1 cellular context compared by ENCODE assay signal in genomic region chr19:2242092-2242537, GRCh38.
TF ChIP-seq lines count a peak whose summit lies in the region.

No MANE protein-coding gene starts in this region.

TF ChIP-seq in HepG2, 621 proteins besides CTCF, POLR2A, EP300 and RAD21 (continued from another document and continues in another):
- TF ChIP-seq PRDM15 (CRISPR knock-in tag; IDR thresholded peaks at IDR 0.05) (peak; percentile 85), NR2F6 (IDR thresholded peaks at IDR 0.05) (no peak), NR2F6 (CRISPR knock-in tag; IDR thresholded peaks at IDR 0.05) (peak; percentile 63; the same call in 1 of the 2 replicates), HNRNPL (IDR thresholded peaks at IDR 0.05; ENCODE audit: low read depth, low read length) (peak; percentile 58; the same call in 1 of the 2 replicates), ZNF652 (CRISPR knock-in tag; IDR thresholded peaks at IDR 0.05; ENCODE audit: borderline replicate concordance, low read depth) (no peak), KAT2B (IDR thresholded peaks at IDR 0.05; ENCODE audit: borderline replicate concordance, low read depth, low read length) (no peak), HNRNPK (IDR thresholded peaks at IDR 0.05; ENCODE audit: low read depth, low read length, poor library complexity, severe bottlenecking) (no peak), HNF4G (IDR thresholded peaks at IDR 0.05; ENCODE audit: borderline replicate concordance, low read depth, low read length) (peak; percentile 87), HNF4G (CRISPR knock-in tag; IDR thresholded peaks at IDR 0.05; ENCODE audit: borderline replicate concordance, low read depth) (peak; percentile 87; the same call in 1 of the 2 replicates), JUNB (CRISPR knock-in tag; IDR thresholded peaks at IDR 0.05; ENCODE audit: borderline replicate concordance) (no peak), ZNF674 (CRISPR knock-in tag; IDR thresholded peaks at IDR 0.05; ENCODE audit: low read depth) (no peak), ZBTB2 (CRISPR knock-in tag; IDR thresholded peaks at IDR 0.05; ENCODE audit: low read depth) (no peak), ZNF501 (CRISPR knock-in tag; IDR thresholded peaks at IDR 0.05) (peak; percentile 69), ETV5 (CRISPR knock-in tag; IDR thresholded peaks at IDR 0.05; ENCODE audit: borderline replicate concordance) (peak; percentile 72; the same call in 1 of the 2 replicates), YEATS4 (CRISPR knock-in tag; IDR thresholded peaks at IDR 0.05; ENCODE audit: borderline replicate concordance) (no peak), RNF2 (conservative IDR thresholded peaks at IDR 0.05; ENCODE audit: low read depth) (no peak), TGIF2 (CRISPR knock-in tag; IDR thresholded peaks at IDR 0.05) (peak; percentile 78), PITX1 (CRISPR knock-in tag; IDR thresholded peaks at IDR 0.05) (0 out of 2 replicates have a peak, but pooled peaks have one; percentile 12), GABPA (IDR thresholded peaks at IDR 0.05; ENCODE audit: low read depth, low read length) (no peak), GABPA (CRISPR knock-in tag; IDR thresholded peaks at IDR 0.05; ENCODE audit: low read depth) (peak; percentile 58; the same call in 1 of the 2 replicates), BHLHE40 (IDR thresholded peaks at IDR 0.05; ENCODE audit: low read length) (no peak), ARID5B (CRISPR knock-in tag; IDR thresholded peaks at IDR 0.05) (peak; percentile 62; the same call in 1 of the 2 replicates), HOXA3 (CRISPR knock-in tag; IDR thresholded peaks at IDR 0.05) (peak; percentile 74), KDM5B (CRISPR knock-in tag; IDR thresholded peaks at IDR 0.05; ENCODE audit: borderline replicate concordance) (peak; percentile 48; the same call in 1 of the 2 replicates), SSRP1 (CRISPR knock-in tag; IDR thresholded peaks at IDR 0.05) (peak; percentile 69; the same call in 1 of the 2 replicates), RFX5 (IDR thresholded peaks at IDR 0.05; ENCODE audit: low read depth, low read length) (no peak), ZNF543 (CRISPR knock-in tag; IDR thresholded peaks at IDR 0.05) (peak; percentile 97), ATF7 (IDR thresholded peaks at IDR 0.05) (no peak), ATF7 (CRISPR knock-in tag; IDR thresholded peaks at IDR 0.05) (no peak), UBTF (CRISPR knock-in tag; IDR thresholded peaks at IDR 0.05) (peak; percentile 56; the same call in 1 of the 2 replicates), ZNF609 (CRISPR knock-in tag; IDR thresholded peaks at IDR 0.05; ENCODE audit: borderline replicate concordance) (0 out of 2 replicates have a peak, but pooled peaks have one; percentile 16), ELF3 (CRISPR knock-in tag; IDR thresholded peaks at IDR 0.05) (peak; percentile 62; the same call in 1 of the 2 replicates), ZNF18 (CRISPR knock-in tag; IDR thresholded peaks at IDR 0.05; ENCODE audit: insufficient replicate concordance) (no peak), BCL3 (CRISPR knock-in tag; IDR thresholded peaks at IDR 0.05) (peak; percentile 57; the same call in 1 of the 2 replicates), AGO2 (optimal IDR thresholded peaks at IDR 0.05; ENCODE audit: low read depth, low read length) (peak; percentile 47), DNMT3B (CRISPR knock-in tag; conservative IDR thresholded peaks at IDR 0.05) (no peak), HHEX (CRISPR knock-in tag; IDR thresholded peaks at IDR 0.05) (no peak; the same call in 1 of the 2 replicates), SALL1 (CRISPR knock-in tag; IDR thresholded peaks at IDR 0.05) (peak; percentile 74; the same call in 1 of the 2 replicates), E2F5 (CRISPR knock-in tag; conservative IDR thresholded peaks at IDR 0.05) (no peak), RBFOX2 (IDR thresholded peaks at IDR 0.05; ENCODE audit: low read depth, low read length) (peak; percentile 44; the same call in 1 of the 2 replicates), SOX6 (IDR thresholded peaks at IDR 0.05) (no peak), SOX6 (CRISPR knock-in tag; IDR thresholded peaks at IDR 0.05) (peak; percentile 53; the same call in 1 of the 2 replicates)
